19 cellular contexts compared by ENCODE assay signal in genomic region chr17:82956726-82957468, GRCh38.
DNase-seq lines count a peak whose midpoint lies in the region; ATAC-seq and TF ChIP-seq lines count a peak whose summit lies in the region.
"Had no signal": no experiment of that assay in that cellular context is flagged by ENCODE, and none has a peak within 500 bp of the region (broad histone marks: within the 10 kb centered on the region; RNA-seq: fewer than 3 reads in every experiment).

No MANE protein-coding gene starts in this region.

- TF ChIP-seq POLR2A in testis (IDR thresholded peaks at IDR 0.05), result no peak

- no peak overlapping the region for H3K4me3 ChIP-seq in WERI-Rb-1 (ENCODE audit: low read depth, low read length)
- H3K4me3 ChIP-seq in lower lobe of right lung, result no peak overlapping the region
- H3K4me3 ChIP-seq in testis, result no peak overlapping the region
- H3K4me3 ChIP-seq: A549, thoracic aorta had no signal

- H3K9me3 ChIP-seq in WERI-Rb-1 (ENCODE audit: severe bottlenecking) (peaks cover 57% of the 10 kb centered on the region), lower lobe of right lung (peaks cover 10% of the 10 kb centered on the region), testis (no peaks in the 10 kb centered on the region)

- TF ChIP-seq CTCF in WERI-Rb-1 (IDR thresholded peaks at IDR 0.05; ENCODE audit: low read depth, low read length) (no peak), lower lobe of right lung (IDR thresholded peaks at IDR 0.05) (no peak), testis (IDR thresholded peaks at IDR 0.05) (no peak), nephron progenitor cell (IDR thresholded peaks at IDR 0.05) (no peak)

- ATAC-seq in activated CD8-positive, alpha-beta memory T cell treated with anti-CD3 and anti-CD28 coated beads, Interleukin-2, amount 10 ng/mL, durations not matched to agents 7 days and 5 days, result no peak
- ATAC-seq in lower lobe of right lung, result peak; percentile 7 to 18
- ATAC-seq: A549, natural killer cell had no signal

- CTCF ChIA-PET in activated CD8-positive, alpha-beta memory T cell treated with anti-CD3 and anti-CD28 coated beads, Interleukin-2, amount 10 ng/mL, durations not matched to agents 7 days and 5 days (lab: Charles Lee), result no interaction called here

- H3K27ac ChIP-seq in WERI-Rb-1 (no peak overlapping the region), lower lobe of right lung (no peak overlapping the region), testis (no peak overlapping the region)
- H3K27ac ChIP-seq: A549, KMS-11, parathyroid adenoma, thoracic aorta had no signal

- DNase-seq in activated CD8-positive, alpha-beta memory T cell treated with anti-CD3 and anti-CD28 coated beads, Interleukin-2, amount 50 U/mL, for 4 hours, result peak; percentile 9
- DNase-seq in activated CD8-positive, alpha-beta memory T cell treated with anti-CD3 and anti-CD28 coated beads, Interleukin-2, amount 10 ng/mL, durations not matched to agents 7 days and 5 days, result no peak
- peak; percentile 15 for DNase-seq in WERI-Rb-1
- DNase-seq in lower lobe of right lung, result no peak
- DNase-seq in testis, result peak; percentile 12
- DNase-seq in AG08396 (ENCODE audit: low spot score), result no peak
- DNase-seq in activated CD4-positive, alpha-beta T cell treated with anti-CD3 and anti-CD28 coated beads, Interleukin-2, amount 50 U/mL, for 4 hours, result no peak
- no peak for DNase-seq in nephron progenitor cell
- DNase-seq: activated CD4-positive, alpha-beta T cell treated with anti-CD3 and anti-CD28 coated beads, Interleukin-2, amount 10 ng/mL, durations not matched to agents 7 days and 5 days; COR-L47; HFFc6; mesendoderm; NCI-H187 treated with DMSO at 0.1 percent for 48 hours had no signal

- WGBS in testis, 2 donors, result 96 to 98% methylated on average over 18 to 33 of the region's 33 CpGs

- intact Hi-C loops in lower lobe of right lung (cut with DNase I), result no loop called here
- intact Hi-C loops in testis (cut with DNase I; ENCODE audit: low total_unique reads), result no loop called here

- H3K4me1 ChIP-seq in lower lobe of right lung, result no peaks in the 10 kb centered on the region
- no peaks in the 10 kb centered on the region for H3K4me1 ChIP-seq in testis
- H3K4me1 ChIP-seq: A549, parathyroid adenoma had no signal

- H3K27me3 Mint-ChIP-seq in activated CD8-positive, alpha-beta memory T cell treated with anti-CD3 and anti-CD28 coated beads, Interleukin-2, amount 10 ng/mL, durations not matched to agents 7 days and 5 days, result no peaks in the 10 kb centered on the region
- peaks cover 8% of the 10 kb centered on the region for H3K27me3 Mint-ChIP-seq in nephron progenitor cell (ENCODE audit: low read depth, poor library complexity)
- H3K27me3 Mint-ChIP-seq: activated CD4-positive, alpha-beta T cell treated with anti-CD3 and anti-CD28 coated beads, Interleukin-2, amount 10 ng/mL, durations not matched to agents 7 days and 5 days; dendritic cell treated with granulocyte-macrophage colony-stimulating factor and Interleukin-4, amounts not matched to agents 40 ng/mL and 50 ng/mL, for 4 days had no signal

- H3K27me3 ChIP-seq in WERI-Rb-1 (ENCODE audit: insufficient read depth, low read depth, severe bottlenecking) (no peaks in the 10 kb centered on the region), lower lobe of right lung (ENCODE audit: low read depth) (no peaks in the 10 kb centered on the region), testis (no peaks in the 10 kb centered on the region)

- H3K27ac Mint-ChIP-seq in activated CD8-positive, alpha-beta memory T cell treated with anti-CD3 and anti-CD28 coated beads, Interleukin-2, amount 10 ng/mL, durations not matched to agents 7 days and 5 days, result no peak overlapping the region
- H3K27ac Mint-ChIP-seq in nephron progenitor cell, result no peak overlapping the region
- H3K27ac Mint-ChIP-seq: activated CD4-positive, alpha-beta T cell treated with anti-CD3 and anti-CD28 coated beads, Interleukin-2, amount 10 ng/mL, durations not matched to agents 7 days and 5 days; dendritic cell treated with granulocyte-macrophage colony-stimulating factor and Interleukin-4, amounts not matched to agents 40 ng/mL and 50 ng/mL, for 4 days; HFFc6; natural killer cell had no signal

- H3K4me1 Mint-ChIP-seq in activated CD8-positive, alpha-beta memory T cell treated with anti-CD3 and anti-CD28 coated beads, Interleukin-2, amount 10 ng/mL, durations not matched to agents 7 days and 5 days, result no peaks in the 10 kb centered on the region
- H3K4me1 Mint-ChIP-seq in nephron progenitor cell, result no peaks in the 10 kb centered on the region
- H3K4me1 Mint-ChIP-seq: activated CD4-positive, alpha-beta T cell treated with anti-CD3 and anti-CD28 coated beads, Interleukin-2, amount 10 ng/mL, durations not matched to agents 7 days and 5 days had no signal

- H3K36me3 Mint-ChIP-seq in activated CD8-positive, alpha-beta memory T cell treated with anti-CD3 and anti-CD28 coated beads, Interleukin-2, amount 10 ng/mL, durations not matched to agents 7 days and 5 days, result peaks cover 57% of the 10 kb centered on the region
- H3K36me3 Mint-ChIP-seq in nephron progenitor cell (ENCODE audit: low read depth), result peaks cover 59% of the 10 kb centered on the region

- no peak overlapping the region for H3K4me3 Mint-ChIP-seq in activated CD8-positive, alpha-beta memory T cell treated with anti-CD3 and anti-CD28 coated beads, Interleukin-2, amount 10 ng/mL, durations not matched to agents 7 days and 5 days
- no peak overlapping the region for H3K4me3 Mint-ChIP-seq in nephron progenitor cell
- H3K4me3 Mint-ChIP-seq: activated CD4-positive, alpha-beta T cell treated with anti-CD3 and anti-CD28 coated beads, Interleukin-2, amount 10 ng/mL, durations not matched to agents 7 days and 5 days; dendritic cell treated with granulocyte-macrophage colony-stimulating factor and Interleukin-4, amounts not matched to agents 40 ng/mL and 50 ng/mL, for 4 days; HFFc6; natural killer cell had no signal

- H3K36me3 ChIP-seq in WERI-Rb-1 (peaks cover 6% of the 10 kb centered on the region; the same call in 1 of the 2 replicates), lower lobe of right lung (no peaks in the 10 kb centered on the region), testis (ENCODE audit: low read depth, missing control alignments) (no peaks in the 10 kb centered on the region)
- H3K36me3 ChIP-seq: thoracic aorta had no signal

- H3K9me3 Mint-ChIP-seq in activated CD8-positive, alpha-beta memory T cell treated with anti-CD3 and anti-CD28 coated beads, Interleukin-2, amount 10 ng/mL, durations not matched to agents 7 days and 5 days (ENCODE audit: low read depth), result peaks cover 7% of the 10 kb centered on the region
- peaks cover 43% of the 10 kb centered on the region for H3K9me3 Mint-ChIP-seq in nephron progenitor cell
- H3K9me3 Mint-ChIP-seq: dendritic cell treated with granulocyte-macrophage colony-stimulating factor and Interleukin-4, amounts not matched to agents 40 ng/mL and 50 ng/mL, for 4 days had no signal

Comparison
In these comparisons a context has a peak if more than half of its experiments do, and no peak if none do; other contexts are left out.
1. DNase-seq: peak in activated CD8-positive, alpha-beta memory T cell treated with anti-CD3 and anti-CD28 coated beads, Interleukin-2, amount 50 U/mL, for 4 hours (single experiment), WERI-Rb-1 (single experiment) and testis (single experiment); none in activated CD8-positive, alpha-beta memory T cell treated with anti-CD3 and anti-CD28 coated beads, Interleukin-2, amount 10 ng/mL, durations not matched to agents 7 days and 5 days (single experiment), lower lobe of right lung (single experiment), AG08396 (single experiment), activated CD4-positive, alpha-beta T cell treated with anti-CD3 and anti-CD28 coated beads, Interleukin-2, amount 50 U/mL, for 4 hours (0 of 2) and nephron progenitor cell (single experiment).